1 cellular context compared by ENCODE assay signal in the genomic region with DNA sequence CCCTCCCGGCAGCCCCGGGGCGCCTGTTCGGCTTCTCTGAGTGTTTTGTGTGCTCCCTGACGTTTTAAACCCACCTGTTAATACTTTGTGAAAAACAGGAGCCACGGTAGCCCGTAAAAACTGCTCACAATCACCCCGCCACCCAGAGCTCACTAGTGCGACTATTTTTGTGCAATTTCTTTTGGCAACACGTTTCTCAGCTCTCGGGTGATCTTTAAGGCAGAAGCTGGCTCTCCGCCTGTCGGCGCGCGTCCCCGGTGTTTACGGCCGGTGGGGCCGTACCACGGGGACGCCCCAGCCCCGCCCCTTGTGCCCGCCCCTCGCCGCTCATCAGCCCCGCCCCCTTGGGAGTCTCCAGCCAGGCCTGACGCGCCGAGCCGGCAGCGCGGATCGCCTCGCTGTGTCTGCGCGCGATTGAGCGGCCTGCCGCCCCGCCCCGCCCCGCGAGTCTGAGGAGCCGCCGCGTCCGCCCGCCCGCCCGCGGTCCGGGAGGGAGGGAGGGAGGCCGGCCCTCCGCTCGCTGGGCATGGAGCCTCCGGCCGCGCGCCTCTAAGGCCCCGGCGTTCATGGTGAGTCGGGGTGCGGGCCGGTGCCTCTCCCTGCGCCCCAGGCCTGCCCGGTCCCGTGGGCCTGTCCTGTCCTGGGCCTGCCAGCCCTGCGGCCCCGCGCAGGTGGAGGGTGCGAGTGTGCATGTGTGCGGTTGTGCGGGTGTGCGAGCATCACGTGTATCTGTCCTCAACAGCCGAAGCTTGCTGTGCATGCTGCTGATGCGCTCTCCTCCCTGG.
TF ChIP-seq lines count a peak whose summit lies in the region.

No MANE protein-coding gene starts in this region.

TF ChIP-seq in HepG2, 621 proteins besides CTCF, POLR2A, EP300 and RAD21 (continued from another document and continues in another):
- TF ChIP-seq, protein P1, sequence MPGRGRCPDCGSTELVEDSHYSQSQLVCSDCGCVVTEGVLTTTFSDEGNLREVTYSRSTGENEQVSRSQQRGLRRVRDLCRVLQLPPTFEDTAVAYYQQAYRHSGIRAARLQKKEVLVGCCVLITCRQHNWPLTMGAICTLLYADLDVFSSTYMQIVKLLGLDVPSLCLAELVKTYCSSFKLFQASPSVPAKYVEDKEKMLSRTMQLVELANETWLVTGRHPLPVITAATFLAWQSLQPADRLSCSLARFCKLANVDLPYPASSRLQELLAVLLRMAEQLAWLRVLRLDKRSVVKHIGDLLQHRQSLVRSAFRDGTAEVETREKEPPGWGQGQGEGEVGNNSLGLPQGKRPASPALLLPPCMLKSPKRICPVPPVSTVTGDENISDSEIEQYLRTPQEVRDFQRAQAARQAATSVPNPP (CRISPR knock-in tag; IDR thresholded peaks at IDR 0.05): no peak
- TF ChIP-seq GABPB1 (CRISPR knock-in tag; IDR thresholded peaks at IDR 0.05) (peak; percentile 77), IKZF4 (CRISPR knock-in tag; IDR thresholded peaks at IDR 0.05; ENCODE audit: borderline replicate concordance, low read depth, not compliant biosample characterization) (peak; percentile 54), PCBP1 (IDR thresholded peaks at IDR 0.05; ENCODE audit: borderline replicate concordance, low read depth, low read length) (no peak), HNRNPK (IDR thresholded peaks at IDR 0.05; ENCODE audit: low read depth, low read length, poor library complexity, severe bottlenecking) (no peak), RFX3 (CRISPR knock-in tag; IDR thresholded peaks at IDR 0.05) (no peak), NFYC (CRISPR knock-in tag; IDR thresholded peaks at IDR 0.05) (no peak), SYNCRIP (IDR thresholded peaks at IDR 0.05; ENCODE audit: insufficient read depth, low read depth, low read length) (no peak), ZSCAN30 (CRISPR knock-in tag; IDR thresholded peaks at IDR 0.05) (no peak), RFXAP (CRISPR knock-in tag; IDR thresholded peaks at IDR 0.05; ENCODE audit: borderline replicate concordance) (no peak), RFX1 (IDR thresholded peaks at IDR 0.05) (no peak), NR2F1 (CRISPR knock-in tag; IDR thresholded peaks at IDR 0.05) (no peak), SAP130 (CRISPR knock-in tag; IDR thresholded peaks at IDR 0.05; ENCODE audit: low read depth) (peak; percentile 76), RNF2 (conservative IDR thresholded peaks at IDR 0.05; ENCODE audit: low read depth) (no peak), KDM2A (CRISPR knock-in tag; IDR thresholded peaks at IDR 0.05; ENCODE audit: borderline replicate concordance, low read depth) (peak; percentile 37; the same call in 1 of the 2 replicates), NFE2L1 (CRISPR knock-in tag; IDR thresholded peaks at IDR 0.05; ENCODE audit: borderline replicate concordance) (no peak), MATR3 (CRISPR knock-in tag; IDR thresholded peaks at IDR 0.05) (no peak), MAFK (conservative IDR thresholded peaks at IDR 0.05 in 1 of 2, IDR thresholded peaks at IDR 0.05 in 1 of 2; ENCODE audit: low read length in 2 of 2) (no peak; a peak in 1 of 4 replicates), REXO4 (CRISPR knock-in tag; IDR thresholded peaks at IDR 0.05; ENCODE audit: borderline replicate concordance) (no peak), NCOA1 (CRISPR knock-in tag; IDR thresholded peaks at IDR 0.05) (no peak), ZNF616 (CRISPR knock-in tag; IDR thresholded peaks at IDR 0.05; ENCODE audit: low read depth) (0 out of 2 replicates have a peak, but pooled peaks have one; percentile 56), FOSL2 (CRISPR knock-in tag; IDR thresholded peaks at IDR 0.05) (no peak), ATM (IDR thresholded peaks at IDR 0.05; ENCODE audit: borderline replicate concordance) (no peak), MYNN (CRISPR knock-in tag; IDR thresholded peaks at IDR 0.05; ENCODE audit: low read depth) (no peak), ZFX (CRISPR knock-in tag; IDR thresholded peaks at IDR 0.05; ENCODE audit: low read depth) (peak; percentile 83), NFATC3 (CRISPR knock-in tag; IDR thresholded peaks at IDR 0.05) (no peak), SP4 (CRISPR knock-in tag; IDR thresholded peaks at IDR 0.05) (peak; percentile 94)
- TF ChIP-seq, protein P2, sequence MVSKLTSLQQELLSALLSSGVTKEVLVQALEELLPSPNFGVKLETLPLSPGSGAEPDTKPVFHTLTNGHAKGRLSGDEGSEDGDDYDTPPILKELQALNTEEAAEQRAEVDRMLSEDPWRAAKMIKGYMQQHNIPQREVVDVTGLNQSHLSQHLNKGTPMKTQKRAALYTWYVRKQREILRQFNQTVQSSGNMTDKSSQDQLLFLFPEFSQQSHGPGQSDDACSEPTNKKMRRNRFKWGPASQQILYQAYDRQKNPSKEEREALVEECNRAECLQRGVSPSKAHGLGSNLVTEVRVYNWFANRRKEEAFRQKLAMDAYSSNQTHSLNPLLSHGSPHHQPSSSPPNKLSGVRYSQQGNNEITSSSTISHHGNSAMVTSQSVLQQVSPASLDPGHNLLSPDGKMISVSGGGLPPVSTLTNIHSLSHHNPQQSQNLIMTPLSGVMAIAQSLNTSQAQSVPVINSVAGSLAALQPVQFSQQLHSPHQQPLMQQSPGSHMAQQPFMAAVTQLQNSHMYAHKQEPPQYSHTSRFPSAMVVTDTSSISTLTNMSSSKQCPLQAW (CRISPR knock-in tag; IDR thresholded peaks at IDR 0.05): no peak
- TF ChIP-seq, protein P3, sequence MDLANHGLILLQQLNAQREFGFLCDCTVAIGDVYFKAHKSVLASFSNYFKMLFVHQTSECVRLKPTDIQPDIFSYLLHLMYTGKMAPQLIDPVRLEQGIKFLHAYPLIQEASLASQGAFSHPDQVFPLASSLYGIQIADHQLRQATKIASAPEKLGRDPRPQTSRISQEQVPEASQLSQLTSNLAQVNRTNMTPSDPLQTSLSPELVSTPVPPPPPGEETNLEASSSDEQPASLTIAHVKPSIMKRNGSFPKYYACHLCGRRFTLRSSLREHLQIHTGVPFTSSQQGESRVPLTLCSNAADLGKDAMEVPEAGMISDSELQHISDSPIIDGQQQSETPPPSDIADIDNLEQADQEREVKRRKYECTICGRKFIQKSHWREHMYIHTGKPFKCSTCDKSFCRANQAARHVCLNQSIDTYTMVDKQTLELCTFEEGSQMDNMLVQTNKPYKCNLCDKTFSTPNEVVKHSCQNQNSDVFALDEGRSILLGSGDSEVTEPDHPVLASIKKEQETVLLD (CRISPR knock-in tag; IDR thresholded peaks at IDR 0.05; ENCODE audit: low read depth): peak; percentile 99
- TF ChIP-seq, protein P4, sequence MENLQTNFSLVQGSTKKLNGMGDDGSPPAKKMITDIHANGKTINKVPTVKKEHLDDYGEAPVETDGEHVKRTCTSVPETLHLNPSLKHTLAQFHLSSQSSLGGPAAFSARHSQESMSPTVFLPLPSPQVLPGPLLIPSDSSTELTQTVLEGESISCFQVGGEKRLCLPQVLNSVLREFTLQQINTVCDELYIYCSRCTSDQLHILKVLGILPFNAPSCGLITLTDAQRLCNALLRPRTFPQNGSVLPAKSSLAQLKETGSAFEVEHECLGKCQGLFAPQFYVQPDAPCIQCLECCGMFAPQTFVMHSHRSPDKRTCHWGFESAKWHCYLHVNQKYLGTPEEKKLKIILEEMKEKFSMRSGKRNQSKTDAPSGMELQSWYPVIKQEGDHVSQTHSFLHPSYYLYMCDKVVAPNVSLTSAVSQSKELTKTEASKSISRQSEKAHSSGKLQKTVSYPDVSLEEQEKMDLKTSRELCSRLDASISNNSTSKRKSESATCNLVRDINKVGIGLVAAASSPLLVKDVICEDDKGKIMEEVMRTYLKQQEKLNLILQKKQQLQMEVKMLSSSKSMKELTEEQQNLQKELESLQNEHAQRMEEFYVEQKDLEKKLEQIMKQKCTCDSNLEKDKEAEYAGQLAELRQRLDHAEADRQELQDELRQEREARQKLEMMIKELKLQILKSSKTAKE (CRISPR knock-in tag; IDR thresholded peaks at IDR 0.05; ENCODE audit: borderline replicate concordance): no peak
- TF ChIP-seq, protein P5, sequence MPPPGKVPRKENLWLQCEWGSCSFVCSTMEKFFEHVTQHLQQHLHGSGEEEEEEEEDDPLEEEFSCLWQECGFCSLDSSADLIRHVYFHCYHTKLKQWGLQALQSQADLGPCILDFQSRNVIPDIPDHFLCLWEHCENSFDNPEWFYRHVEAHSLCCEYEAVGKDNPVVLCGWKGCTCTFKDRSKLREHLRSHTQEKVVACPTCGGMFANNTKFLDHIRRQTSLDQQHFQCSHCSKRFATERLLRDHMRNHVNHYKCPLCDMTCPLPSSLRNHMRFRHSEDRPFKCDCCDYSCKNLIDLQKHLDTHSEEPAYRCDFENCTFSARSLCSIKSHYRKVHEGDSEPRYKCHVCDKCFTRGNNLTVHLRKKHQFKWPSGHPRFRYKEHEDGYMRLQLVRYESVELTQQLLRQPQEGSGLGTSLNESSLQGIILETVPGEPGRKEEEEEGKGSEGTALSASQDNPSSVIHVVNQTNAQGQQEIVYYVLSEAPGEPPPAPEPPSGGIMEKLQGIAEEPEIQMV (CRISPR knock-in tag; IDR thresholded peaks at IDR 0.05; ENCODE audit: low read depth): peak; percentile 95
- TF ChIP-seq, protein P6, sequence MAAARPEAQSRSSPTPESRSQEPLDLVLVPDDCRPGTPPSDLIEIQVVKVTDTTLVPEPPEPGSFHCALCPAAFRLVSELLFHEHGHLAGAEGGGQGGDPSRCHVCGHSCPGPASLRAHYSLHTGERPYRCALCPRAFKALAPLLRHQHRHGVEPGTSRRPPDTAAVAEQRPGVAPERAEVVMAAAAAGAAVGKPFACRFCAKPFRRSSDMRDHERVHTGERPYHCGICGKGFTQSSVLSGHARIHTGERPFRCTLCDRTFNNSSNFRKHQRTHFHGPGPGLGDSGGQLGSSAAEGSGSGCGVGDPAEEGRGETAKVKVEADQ (CRISPR knock-in tag; IDR thresholded peaks at IDR 0.05; ENCODE audit: borderline replicate concordance): peak; percentile 90; the same call in 1 of the 2 replicates
- TF ChIP-seq, protein P7, sequence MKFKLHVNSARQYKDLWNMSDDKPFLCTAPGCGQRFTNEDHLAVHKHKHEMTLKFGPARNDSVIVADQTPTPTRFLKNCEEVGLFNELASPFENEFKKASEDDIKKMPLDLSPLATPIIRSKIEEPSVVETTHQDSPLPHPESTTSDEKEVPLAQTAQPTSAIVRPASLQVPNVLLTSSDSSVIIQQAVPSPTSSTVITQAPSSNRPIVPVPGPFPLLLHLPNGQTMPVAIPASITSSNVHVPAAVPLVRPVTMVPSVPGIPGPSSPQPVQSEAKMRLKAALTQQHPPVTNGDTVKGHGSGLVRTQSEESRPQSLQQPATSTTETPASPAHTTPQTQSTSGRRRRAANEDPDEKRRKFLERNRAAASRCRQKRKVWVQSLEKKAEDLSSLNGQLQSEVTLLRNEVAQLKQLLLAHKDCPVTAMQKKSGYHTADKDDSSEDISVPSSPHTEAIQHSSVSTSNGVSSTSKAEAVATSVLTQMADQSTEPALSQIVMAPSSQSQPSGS (CRISPR knock-in tag; IDR thresholded peaks at IDR 0.05): no peak
- TF ChIP-seq, protein P8, sequence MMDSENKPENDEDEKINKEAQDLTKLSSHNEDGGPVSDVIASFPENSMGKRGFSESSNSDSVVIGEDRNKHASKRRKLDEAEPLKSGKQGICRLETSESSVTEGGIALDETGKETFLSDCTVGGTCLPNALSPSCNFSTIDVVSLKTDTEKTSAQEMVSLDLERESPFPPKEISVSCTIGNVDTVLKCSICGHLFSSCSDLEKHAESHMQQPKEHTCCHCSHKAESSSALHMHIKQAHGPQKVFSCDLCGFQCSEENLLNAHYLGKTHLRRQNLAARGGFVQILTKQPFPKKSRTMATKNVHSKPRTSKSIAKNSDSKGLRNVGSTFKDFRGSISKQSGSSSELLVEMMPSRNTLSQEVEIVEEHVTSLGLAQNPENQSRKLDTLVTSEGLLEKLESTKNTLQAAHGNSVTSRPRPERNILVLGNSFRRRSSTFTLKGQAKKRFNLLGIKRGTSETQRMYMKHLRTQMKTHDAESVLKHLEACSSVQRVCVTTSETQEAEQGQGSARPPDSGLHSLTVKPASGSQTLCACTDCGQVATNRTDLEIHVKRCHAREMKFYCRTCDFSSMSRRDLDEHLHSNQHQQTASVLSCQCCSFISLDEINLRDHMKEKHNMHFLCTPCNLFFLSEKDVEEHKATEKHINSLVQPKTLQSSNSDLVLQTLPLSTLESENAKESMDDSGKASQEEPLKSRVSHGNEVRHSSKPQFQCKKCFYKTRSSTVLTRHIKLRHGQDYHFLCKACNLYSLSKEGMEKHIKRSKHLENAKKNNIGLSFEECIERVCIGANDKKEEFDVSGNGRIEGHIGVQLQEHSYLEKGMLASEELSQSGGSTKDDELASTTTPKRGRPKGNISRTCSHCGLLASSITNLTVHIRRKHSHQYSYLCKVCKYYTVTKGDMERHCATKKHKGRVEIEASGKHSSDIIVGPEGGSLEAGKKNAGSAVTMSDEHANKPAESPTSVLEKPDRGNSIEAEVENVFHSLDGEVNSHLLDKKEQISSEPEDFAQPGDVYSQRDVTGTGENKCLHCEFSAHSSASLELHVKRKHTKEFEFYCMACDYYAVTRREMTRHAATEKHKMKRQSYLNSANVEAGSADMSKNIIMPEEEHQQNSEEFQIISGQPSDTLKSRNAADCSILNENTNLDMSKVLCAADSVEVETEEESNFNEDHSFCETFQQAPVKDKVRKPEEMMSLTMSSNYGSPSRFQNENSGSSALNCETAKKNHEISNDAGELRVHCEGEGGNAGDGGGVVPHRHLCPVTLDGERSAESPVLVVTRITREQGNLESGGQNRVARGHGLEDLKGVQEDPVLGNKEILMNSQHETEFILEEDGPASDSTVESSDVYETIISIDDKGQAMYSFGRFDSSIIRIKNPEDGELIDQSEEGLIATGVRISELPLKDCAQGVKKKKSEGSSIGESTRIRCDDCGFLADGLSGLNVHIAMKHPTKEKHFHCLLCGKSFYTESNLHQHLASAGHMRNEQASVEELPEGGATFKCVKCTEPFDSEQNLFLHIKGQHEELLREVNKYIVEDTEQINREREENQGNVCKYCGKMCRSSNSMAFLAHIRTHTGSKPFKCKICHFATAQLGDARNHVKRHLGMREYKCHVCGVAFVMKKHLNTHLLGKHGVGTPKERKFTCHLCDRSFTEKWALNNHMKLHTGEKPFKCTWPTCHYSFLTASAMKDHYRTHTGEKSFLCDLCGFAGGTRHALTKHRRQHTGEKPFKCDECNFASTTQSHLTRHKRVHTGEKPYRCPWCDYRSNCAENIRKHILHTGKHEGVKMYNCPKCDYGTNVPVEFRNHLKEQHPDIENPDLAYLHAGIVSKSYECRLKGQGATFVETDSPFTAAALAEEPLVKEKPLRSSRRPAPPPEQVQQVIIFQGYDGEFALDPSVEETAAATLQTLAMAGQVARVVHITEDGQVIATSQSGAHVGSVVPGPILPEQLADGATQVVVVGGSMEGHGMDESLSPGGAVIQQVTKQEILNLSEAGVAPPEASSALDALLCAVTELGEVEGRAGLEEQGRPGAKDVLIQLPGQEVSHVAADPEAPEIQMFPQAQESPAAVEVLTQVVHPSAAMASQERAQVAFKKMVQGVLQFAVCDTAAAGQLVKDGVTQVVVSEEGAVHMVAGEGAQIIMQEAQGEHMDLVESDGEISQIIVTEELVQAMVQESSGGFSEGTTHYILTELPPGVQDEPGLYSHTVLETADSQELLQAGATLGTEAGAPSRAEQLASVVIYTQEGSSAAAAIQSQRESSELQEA (CRISPR knock-in tag; IDR thresholded peaks at IDR 0.05; ENCODE audit: not compliant biosample characterization): no peak
- TF ChIP-seq, protein P9, sequence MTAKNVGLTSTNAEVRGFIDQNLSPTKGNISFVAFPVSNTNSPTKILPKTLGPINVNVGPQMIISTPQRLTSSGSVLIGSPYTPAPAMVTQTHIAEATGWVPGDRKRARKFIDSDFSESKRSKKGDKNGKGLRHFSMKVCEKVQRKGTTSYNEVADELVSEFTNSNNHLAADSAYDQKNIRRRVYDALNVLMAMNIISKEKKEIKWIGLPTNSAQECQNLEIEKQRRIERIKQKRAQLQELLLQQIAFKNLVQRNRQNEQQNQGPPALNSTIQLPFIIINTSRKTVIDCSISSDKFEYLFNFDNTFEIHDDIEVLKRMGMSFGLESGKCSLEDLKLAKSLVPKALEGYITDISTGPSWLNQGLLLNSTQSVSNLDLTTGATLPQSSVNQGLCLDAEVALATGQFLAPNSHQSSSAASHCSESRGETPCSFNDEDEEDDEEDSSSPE (CRISPR knock-in tag; IDR thresholded peaks at IDR 0.05): peak; percentile 63
